Comparison of ENCODE assay signal across 21 cellular contexts in genomic region chr22:42335839-42336378, GRCh38.
DNase-seq lines count a peak whose midpoint lies in the region; ATAC-seq lines count a peak whose summit lies in the region.
"Had no signal": no experiment of that assay in that cellular context is flagged by ENCODE, and none has a peak within 500 bp of the region (broad histone marks: within the 10 kb centered on the region; RNA-seq: fewer than 3 reads in every experiment).

No MANE protein-coding gene starts in this region.

- H3K9ac ChIP-seq in BLaER1: 0 out of 2 replicates have a peak overlapping the region, but pooled peaks have one; percentile 1

- 0 out of 2 replicates have a peak overlapping the region, but pooled peaks have one; percentile 8 for H3K27ac ChIP-seq in BLaER1
- H3K27ac ChIP-seq: C4-2B, HL-60 had no signal

- no peaks in the 10 kb centered on the region for H3K27me3 ChIP-seq in BLaER1

- peak overlapping the region; percentile 23; the same call in 1 of the 2 replicates for H3K4me2 ChIP-seq in BLaER1
- H3K4me2 ChIP-seq: GM23338 had no signal

- peaks cover 35% of the 10 kb centered on the region for H4K20me1 ChIP-seq in BLaER1

- H3K4me1 ChIP-seq in BLaER1: peaks cover 99% of the 10 kb centered on the region
- H3K4me1 ChIP-seq: Caco-2 had no signal

- ATAC-seq in left lobe of liver (peak; percentile 79), GM19023 (IDR thresholded peaks at IDR 0.05; ENCODE audit: unreplicated experiment) (no peak), HG03565 (IDR thresholded peaks at IDR 0.05; ENCODE audit: unreplicated experiment) (no peak)
- ATAC-seq: GM12878, T-helper 17 cell had no signal

- no peak overlapping the region for H3K4me3 ChIP-seq in BLaER1
- H3K4me3 ChIP-seq: GM12878, GM23338 had no signal

- peak; percentile 6 to 16 (median 10) for DNase-seq in NCI-H1417 (lab: John Stamatoyannopoulos, UW)
- DNase-seq in NCI-H1417 treated with DMSO at 0.1 percent for 48 hours (lab: John Stamatoyannopoulos, UW): no peak
- DNase-seq in NCI-H524 (lab: John Stamatoyannopoulos, UW): peak; percentile 42 to 70
- peak; percentile 62 for DNase-seq in left lobe of liver (ENCODE audit: low spot score)
- DNase-seq in NCI-H1092 treated with DMSO at 0.1 percent for 48 hours (lab: John Stamatoyannopoulos, UW): no peak
- DNase-seq: 8988T, Caco-2, DMS79, KG1, NCI-H1092, NCI-H2029 treated with DMSO at 0.1 percent for 48 hours, NCI-H510A, SHP77, T-helper 17 cell had no signal

- H3K9me3 ChIP-seq in BLaER1: no peaks in the 10 kb centered on the region
- H3K9me3 ChIP-seq: Caco-2 had no signal

- H3K36me3 ChIP-seq in BLaER1: no peaks in the 10 kb centered on the region

Comparison
In these comparisons a context has a peak if more than half of its experiments do, and no peak if none do; other contexts are left out.
1. DNase-seq: peak in NCI-H1417 (3 of 3), NCI-H524 (2 of 2) and left lobe of liver (single experiment); none in NCI-H1417 treated with DMSO at 0.1 percent for 48 hours (single experiment) and NCI-H1092 treated with DMSO at 0.1 percent for 48 hours (single experiment).